In the genomic region with DNA sequence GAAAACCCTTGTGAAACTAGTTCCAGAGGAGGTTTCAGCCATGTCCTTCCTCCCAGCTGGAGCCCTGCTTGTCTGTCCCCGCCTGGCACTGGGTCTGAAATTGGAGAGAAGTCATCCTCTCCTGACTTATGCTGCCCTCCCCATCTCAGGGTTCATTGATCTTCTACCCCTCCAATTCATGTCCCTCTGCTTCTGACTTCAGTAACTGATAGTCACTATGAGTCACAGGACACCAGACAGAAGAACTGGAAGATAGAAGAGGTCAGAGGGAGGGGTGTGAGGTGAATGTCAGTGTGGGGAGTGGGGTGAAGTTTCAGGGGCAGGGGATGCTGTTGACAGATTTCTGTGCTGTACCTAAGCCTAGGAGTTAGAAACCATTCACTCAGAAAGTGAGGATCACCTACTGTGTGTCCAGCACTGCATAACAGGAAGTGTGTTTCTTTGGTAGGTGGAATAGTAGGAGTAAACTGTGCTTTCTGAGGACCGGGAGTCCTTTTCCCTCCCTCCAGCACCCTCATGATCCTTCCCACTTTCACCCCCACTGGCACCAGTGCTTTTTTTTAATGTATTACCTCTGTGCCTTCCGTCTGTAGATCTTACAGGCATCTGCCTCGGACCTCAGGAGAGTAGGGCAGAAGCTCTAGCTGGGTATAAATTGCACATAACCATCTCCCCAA, we compare ENCODE assay signal across 8 cellular contexts. TPM values are rescaled to one million over a fixed set of nuclear protein-coding genes. Genes with fewer than 3 reads are reported as not detected.
DNase-seq lines count a peak whose midpoint lies in the region; ATAC-seq, FAIRE-seq and TF ChIP-seq lines count a peak whose summit lies in the region.

No MANE protein-coding gene starts in this region.

- peak overlapping the region; percentile 87; the same call in 1 of the 2 replicates for H3K9ac ChIP-seq in GM23248

- TF ChIP-seq POLR2A in esophagus muscularis mucosa (IDR thresholded peaks at IDR 0.05; ENCODE audit: low read depth) (no peak), gastrocnemius medialis (IDR thresholded peaks at IDR 0.05) (no peak)

- ATAC-seq in RWPE2 (ENCODE audit: low read depth): no peak
- ATAC-seq in gastrocnemius medialis: no peak
- ATAC-seq in HG03520 (IDR thresholded peaks at IDR 0.05; ENCODE audit: unreplicated experiment): no peak

- intact Hi-C loops in esophagus muscularis mucosa (cut with DNase I) (no loop called here), gastrocnemius medialis (cut with DNase I; ENCODE audit: low total_unique reads) (loop anchor here (2.0 kb wide), 2 partner anchors 18 to 242 kb away; a partner anchor contains a TSS), posterior vena cava (cut with DNase I) (no loop called here)

- no peak for FAIRE-seq in RCC 7860 (lab: Jason Lieb, UNC)

- H3K27ac ChIP-seq in GM23248: no peak overlapping the region
- H3K27ac ChIP-seq in RWPE2 (ENCODE audit: poor library complexity, severe bottlenecking): no peak overlapping the region
- peak overlapping the region; percentile 85 to 95 (median 92) for H3K27ac ChIP-seq in esophagus muscularis mucosa (replicated peaks in 1 of 4)
- H3K27ac ChIP-seq in gastrocnemius medialis: peak overlapping the region; percentile 91 to 95 (median 94)

- no peak for TF ChIP-seq EP300 in esophagus muscularis mucosa (IDR thresholded peaks at IDR 0.05)

- peaks cover 19% of the 10 kb centered on the region; the same call in 1 of the 2 replicates for H3F3A ChIP-seq in GM23248 (ENCODE audit: insufficient read depth)

- DNase-seq in GM23248: peak; percentile 29
- no peak for DNase-seq in RWPE2 (ENCODE audit: low spot score)
- no peak for DNase-seq in esophagus muscularis mucosa (ENCODE audit: extremely low spot score)
- DNase-seq in gastrocnemius medialis: no peak
- DNase-seq in medulla oblongata (ENCODE audit: extremely low spot score): no peak
- DNase-seq in posterior vena cava (ENCODE audit: low spot score): no peak
- DNase-seq in RCC 7860 (ENCODE audit: low spot score): no peak

- H3K36me3 ChIP-seq in GM23248 (ENCODE audit: low read depth): 0 out of 2 replicates have a peak, but pooled peaks cover 11% of the 10 kb centered on the region
- H3K36me3 ChIP-seq in RWPE2 (ENCODE audit: low read depth): peaks cover 19% of the 10 kb centered on the region
- H3K36me3 ChIP-seq in esophagus muscularis mucosa: peaks cover 21 to 58% (median 41%) of the 10 kb centered on the region in 4 donors
- peaks cover 0 to 42% of the 10 kb centered on the region in 2 donors for H3K36me3 ChIP-seq in gastrocnemius medialis

- in situ Hi-C loops in GM23248 (cut with MboI): no loop called here
- in situ Hi-C loops in gastrocnemius medialis (cut with MboI; ENCODE audit: low sequenced_read_pairs in 4 of 4): loop anchor here in 2 of 4 donors (25.0 kb wide), 1 partner anchor 282 kb away; a partner anchor contains a TSS

- H4K20me1 ChIP-seq in GM23248 (ENCODE audit: insufficient read depth): no peaks in the 10 kb centered on the region

- no peak for TF ChIP-seq CTCF in RWPE2 (IDR thresholded peaks at IDR 0.05; ENCODE audit: poor library complexity, severe bottlenecking)
- no peak for TF ChIP-seq CTCF in esophagus muscularis mucosa (IDR thresholded peaks at IDR 0.05)
- TF ChIP-seq CTCF in gastrocnemius medialis (IDR thresholded peaks at IDR 0.05 in 4 of 5, conservative IDR thresholded peaks at IDR 0.05 in 1 of 5): no peak

- H3K4me3 ChIP-seq in GM23248: peak overlapping the region; percentile 87; the same call in 1 of the 2 replicates
- peak overlapping the region; percentile 96 for H3K4me3 ChIP-seq in RWPE2 (ENCODE audit: severe bottlenecking)
- H3K4me3 ChIP-seq in esophagus muscularis mucosa: peak overlapping the region; percentile 76 to 97 (median 85)
- peak overlapping the region; percentile 81 to 99 (median 98) for H3K4me3 ChIP-seq in gastrocnemius medialis

- H3K27me3 ChIP-seq in GM23248 (replicated peaks; ENCODE audit: insufficient read depth) (no peaks in the 10 kb centered on the region), RWPE2 (ENCODE audit: insufficient read depth, poor library complexity, severe bottlenecking) (no peaks in the 10 kb centered on the region), esophagus muscularis mucosa (no peaks in the 10 kb centered on the region), gastrocnemius medialis (no peaks in the 10 kb centered on the region)

- H3K9me2 ChIP-seq in GM23248 (ENCODE audit: insufficient read depth): no peaks in the 10 kb centered on the region

- no peaks in the 10 kb centered on the region for H3K9me3 ChIP-seq in GM23248 (ENCODE audit: low read depth)
- no peaks in the 10 kb centered on the region for H3K9me3 ChIP-seq in RWPE2 (ENCODE audit: severe bottlenecking)
- no peaks in the 10 kb centered on the region for H3K9me3 ChIP-seq in esophagus muscularis mucosa
- H3K9me3 ChIP-seq in gastrocnemius medialis: no peaks in the 10 kb centered on the region

- peak overlapping the region; percentile 88 for H2AFZ ChIP-seq in GM23248

- 28 to 29% methylated on average over 4 of the region's 4 CpGs for WGBS in GM23248 (ENCODE audit: low coverage in 1 of 2, low lambda C conversion rate in 2 of 2, missing lambda C conversion rate in 2 of 2), 2 experiments
- 51% methylated on average over 4 of the region's 4 CpGs for WGBS in esophagus muscularis mucosa

- H3K4me1 ChIP-seq in GM23248 (ENCODE audit: insufficient read depth) (peaks cover 9% of the 10 kb centered on the region; the same call in 1 of the 2 replicates), RWPE2 (ENCODE audit: insufficient read depth, poor library complexity, severe bottlenecking) (no peaks in the 10 kb centered on the region), esophagus muscularis mucosa (peaks cover 10 to 17% (median 16%) of the 10 kb centered on the region in 4 donors), gastrocnemius medialis (peaks cover 5 to 12% of the 10 kb centered on the region in 2 donors)

- peak overlapping the region; percentile 27 for H3K4me2 ChIP-seq in GM23248 (ENCODE audit: unreplicated experiment)

- H3K79me2 ChIP-seq in GM23248 (ENCODE audit: insufficient read depth): peaks cover 13% of the 10 kb centered on the region

RNA-seq across cellular contexts. Expression of a gene that starts 0.6 kb away (rescaled TPM):
- 40.2 and 45.8 TPM in 2 replicates for total RNA-seq in GM23248 (2014; rRNA removed; shearing (Covaris generic))
- polyA plus RNA-seq in GM23248 (2016; fragmentation: Nextera tagmentation; extraction: Ambion mirVana): 63.4 and 67.2 TPM in 2 replicates
- total RNA-seq in esophagus muscularis mucosa (100 to 1,000 TPM in 2 of 4 donors, 10 to 100 TPM in 2; 78.1 to 149 (median 113) TPM), gastrocnemius medialis (100 to 1,000 TPM in 1 of 4 donors, 10 to 100 TPM in 3; 44.5 to 103 (median 85.4) TPM), posterior vena cava (10 to 100 TPM; 27.9 to 30.0 TPM)

RNA-seq across cellular contexts. Expression of a gene that starts 17.6 kb away (rescaled TPM):
- 9.6 and 29.1 TPM in 2 replicates for total RNA-seq in GM23248 (2014; rRNA removed; shearing (Covaris generic))
- polyA plus RNA-seq in GM23248 (2016; fragmentation: Nextera tagmentation; extraction: Ambion mirVana): 9.3 and 9.7 TPM in 2 replicates
- total RNA-seq in esophagus muscularis mucosa (10 to 100 TPM; 17.4 to 24.5 (median 20.9) TPM), gastrocnemius medialis (10 to 100 TPM; 12.3 to 21.5 (median 14.9) TPM), posterior vena cava (10 to 100 TPM; 10.1 to 12.1 TPM)

Comparison
In these comparisons a context has a peak if more than half of its experiments do, and no peak if none do; other contexts are left out.
1. H3K27ac ChIP-seq: peak in esophagus muscularis mucosa (4 of 4) and gastrocnemius medialis (4 of 4); none in GM23248 (single experiment) and RWPE2 (single experiment).
2. Peak in every context shown above with its lines, with median percentiles within 50 percentile points of each other: H3K4me3 ChIP-seq.